ENCODE assay signal across 1 cellular context in the genomic region with DNA sequence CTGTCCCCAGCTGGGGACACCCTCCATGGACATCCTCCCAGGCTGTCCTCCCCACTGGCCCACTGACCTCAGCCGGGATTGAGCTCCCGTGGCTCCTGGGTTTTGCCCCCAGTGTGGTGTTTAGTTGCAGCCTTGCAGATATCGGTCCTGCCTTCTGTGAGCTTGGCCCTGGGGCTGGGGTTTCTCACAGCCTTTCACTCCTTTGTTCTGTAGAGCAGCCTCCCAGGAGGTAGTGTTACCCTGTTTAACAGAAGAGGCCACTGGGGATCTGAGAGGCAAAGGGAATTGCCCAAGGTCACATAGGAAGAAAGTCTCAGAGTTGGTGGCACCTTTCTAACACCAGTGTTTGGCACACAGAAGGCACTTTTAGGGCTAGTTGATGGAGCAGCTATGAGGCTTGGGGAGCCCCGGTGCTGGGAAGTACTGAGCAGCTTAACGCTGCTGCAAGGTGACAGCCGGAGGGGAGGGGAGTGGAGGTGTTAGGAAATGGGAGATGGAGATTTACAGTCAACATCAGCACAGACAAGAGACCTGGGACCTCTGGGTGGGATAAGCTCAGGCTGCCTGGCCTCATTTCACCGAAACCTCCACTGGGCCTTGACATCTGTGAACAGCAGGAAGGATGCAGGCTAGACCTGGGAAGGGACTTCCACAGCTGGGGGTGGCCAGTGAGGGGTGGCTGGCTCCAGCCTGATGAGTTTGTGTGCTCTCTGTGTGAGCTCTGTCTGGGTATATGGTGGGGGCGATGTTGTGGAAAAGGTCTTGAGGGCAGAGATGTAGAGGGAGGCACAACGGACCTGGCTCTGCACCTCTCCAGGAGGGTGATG.
TF ChIP-seq lines count a peak whose summit lies in the region.

No MANE protein-coding gene starts in this region.

TF ChIP-seq in H1, 55 proteins besides CTCF, POLR2A, EP300 and RAD21:
- TF ChIP-seq KDM1A (IDR thresholded peaks at IDR 0.05; ENCODE audit: borderline replicate concordance, low read length) (peak; percentile 90), BCL11A (IDR thresholded peaks at IDR 0.05; ENCODE audit: low read depth in 2 of 2, low read length in 2 of 2) (no peak)
